ENCODE assay signal across 22 cellular contexts in the genomic region with DNA sequence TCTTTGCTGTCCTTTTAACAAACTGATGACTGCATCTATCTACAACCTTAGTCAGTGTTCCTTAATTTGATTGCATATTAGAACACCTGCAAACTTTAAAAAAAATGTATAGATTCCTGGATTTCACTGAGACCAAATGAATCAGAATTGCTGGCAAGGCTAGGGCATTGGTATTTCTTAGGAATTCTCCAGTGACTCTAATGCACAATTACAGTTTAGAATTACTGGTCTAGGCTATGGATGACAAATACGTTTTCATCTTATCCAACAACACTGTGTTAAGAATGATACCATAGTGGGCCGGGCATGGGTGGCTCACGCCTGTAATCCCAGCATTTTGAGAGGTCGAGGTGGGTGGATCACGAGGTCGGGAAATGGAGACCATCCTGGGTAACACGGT.
"Had no signal": no experiment of that assay in that cellular context is flagged by ENCODE, and none has a peak within 500 bp of the region (broad histone marks: within the 10 kb centered on the region; RNA-seq: fewer than 3 reads in every experiment).

No MANE protein-coding gene starts in this region.

- ATAC-seq: gastrocnemius medialis; left cardiac atrium; left lung; mucosa of descending colon; sciatic nerve; stimulated activated effector memory CD8-positive, alpha-beta T cell treated with anti-CD3 and anti-CD28 coated beads, Interleukin-12 subunit alpha, Interleukin-12 subunit beta, amount 100 ng/mL, for 72 hours had no signal

- H3K4me3 ChIP-seq: dorsolateral prefrontal cortex, gastrocnemius medialis, left lung, mucosa of descending colon, neural progenitor cell, right atrium auricular region, stomach, thyroid gland, vagina had no signal

- H3K4me1 ChIP-seq: gastrocnemius medialis, left lung, neural progenitor cell, parathyroid adenoma, right atrium auricular region, stomach, thyroid gland, vagina had no signal

- H3K27me3 ChIP-seq: dorsolateral prefrontal cortex, gastrocnemius medialis, left lung, neural progenitor cell, right atrium auricular region, stomach, thyroid gland, vagina had no signal

- H3K27ac ChIP-seq: dorsolateral prefrontal cortex, gastrocnemius medialis, left lung, neural progenitor cell, parathyroid adenoma, right atrium auricular region, stomach, thyroid gland, vagina had no signal

- DNase-seq: cortex of kidney; dorsolateral prefrontal cortex; effector CD4-positive, alpha-beta T cell; gastrocnemius medialis; head of caudate nucleus; left cardiac atrium; left lung; mesenchymal stem cell; mucosa of descending colon; naive B cell; stimulated activated CD4-positive, alpha-beta T cell treated with anti-CD3 and anti-CD28 coated beads, Interleukin-2, amount 100 ng/mL, for 24 hours; stimulated activated CD4-positive, alpha-beta T cell treated with anti-CD3 and anti-CD28 coated beads, Interleukin-4, amount 100 ng/mL, for 24 hours; stimulated activated naive CD4-positive, alpha-beta T cell treated with Interleukin-2 at 50 U/mL for 16 hours; stomach; thyroid gland; trophoblast cell had no signal

- H3K4me2 ChIP-seq: neural progenitor cell had no signal

- H3K36me3 ChIP-seq: gastrocnemius medialis, left lung, neural progenitor cell, right atrium auricular region, stomach, thyroid gland, vagina had no signal

- H3K9ac ChIP-seq: neural progenitor cell, parathyroid adenoma had no signal

- H3K9me3 ChIP-seq: gastrocnemius medialis, left lung, mucosa of descending colon, right atrium auricular region, thyroid gland, vagina had no signal

- H2AFZ ChIP-seq: neural progenitor cell, parathyroid adenoma had no signal
